Comparison of ENCODE assay signal across 1 cellular context in genomic region chr4:153485860-153486259, GRCh38.
TF ChIP-seq lines count a peak whose summit lies in the region.

No MANE protein-coding gene starts in this region.

TF ChIP-seq in HCT116, 20 proteins besides CTCF, POLR2A, EP300 and RAD21 (continued from another document):
- TF ChIP-seq TCF7L2 (IDR thresholded peaks at IDR 0.05; ENCODE audit: borderline replicate concordance, extremely low read depth, insufficient read depth, insufficient read length) (no peak), ZFX (IDR thresholded peaks at IDR 0.05) (no peak), JUND (IDR thresholded peaks at IDR 0.05) (no peak), REST (IDR thresholded peaks at IDR 0.05; ENCODE audit: low read depth) (no peak), CEBPB (IDR thresholded peaks at IDR 0.05; ENCODE audit: low read depth) (no peak), POLR2AphosphoS5 (IDR thresholded peaks at IDR 0.05; ENCODE audit: low read depth, low read length) (no peak), ATF3 (IDR thresholded peaks at IDR 0.05) (no peak), ZBTB33 (IDR thresholded peaks at IDR 0.05; ENCODE audit: extremely low read depth, insufficient replicate concordance, low read length) (no peak), FOSL1 (IDR thresholded peaks at IDR 0.05; ENCODE audit: low read depth) (no peak), ZNF274 (IDR thresholded peaks at IDR 0.05; ENCODE audit: low read depth, low read length) (no peak)
